24 cellular contexts compared by ENCODE assay signal in genomic region chr9:104899759-104900247, GRCh38. TPM values are rescaled to one million over a fixed set of nuclear protein-coding genes. Genes with fewer than 3 reads are reported as not detected.
DNase-seq lines count a peak whose midpoint lies in the region; ATAC-seq and TF ChIP-seq lines count a peak whose summit lies in the region.
"Had no signal": no experiment of that assay in that cellular context is flagged by ENCODE, and none has a peak within 500 bp of the region (broad histone marks: within the 10 kb centered on the region; RNA-seq: fewer than 3 reads in every experiment).

No MANE protein-coding gene starts in this region.

- H3K4me1 ChIP-seq in hepatocyte (ENCODE audit: insufficient read depth) = peaks cover 23% of the 10 kb centered on the region
- H3K4me1 ChIP-seq in mucosa of descending colon (ENCODE audit: low read depth) = peaks cover 3% of the 10 kb centered on the region

- no peak overlapping the region for H2AFZ ChIP-seq in hepatocyte

- no peaks in the 10 kb centered on the region for H3K9me3 ChIP-seq in hepatocyte (ENCODE audit: low read depth)
- H3K9me3 ChIP-seq in mucosa of descending colon = no peaks in the 10 kb centered on the region
- H3K9me3 ChIP-seq: MG63 had no signal

- no peaks in the 10 kb centered on the region for H3K9me2 ChIP-seq in hepatocyte (replicated peaks; ENCODE audit: insufficient read depth)

- H3K36me3 Mint-ChIP-seq in activated naive CD4-positive, alpha-beta T cell treated with anti-CD3 and anti-CD28 coated beads for 36 hours (ENCODE audit: low read depth) = peaks cover 19% of the 10 kb centered on the region
- no peaks in the 10 kb centered on the region for H3K36me3 Mint-ChIP-seq in activated naive CD4-positive, alpha-beta T cell treated with anti-CD3 and anti-CD28 coated beads, Interleukin-2, amount 10 ng/mL, durations not matched to agents 7 days and 5 days
- peaks cover 16% of the 10 kb centered on the region for H3K36me3 Mint-ChIP-seq in type B pancreatic cell
- H3K36me3 Mint-ChIP-seq: CD8-positive, alpha-beta memory T cell had no signal

- H3K4me3 Mint-ChIP-seq in activated naive CD4-positive, alpha-beta T cell treated with anti-CD3 and anti-CD28 coated beads for 36 hours = no peak overlapping the region
- no peak overlapping the region for H3K4me3 Mint-ChIP-seq in activated naive CD4-positive, alpha-beta T cell treated with anti-CD3 and anti-CD28 coated beads, Interleukin-2, amount 10 ng/mL, durations not matched to agents 7 days and 5 days
- no peak overlapping the region for H3K4me3 Mint-ChIP-seq in type B pancreatic cell
- H3K4me3 Mint-ChIP-seq: CD8-positive, alpha-beta memory T cell had no signal

- H3K27me3 Mint-ChIP-seq in activated naive CD4-positive, alpha-beta T cell treated with anti-CD3 and anti-CD28 coated beads for 36 hours (ENCODE audit: low read depth) = no peaks in the 10 kb centered on the region
- H3K27me3 Mint-ChIP-seq in activated naive CD4-positive, alpha-beta T cell treated with anti-CD3 and anti-CD28 coated beads, Interleukin-2, amount 10 ng/mL, durations not matched to agents 7 days and 5 days = peaks cover 4% of the 10 kb centered on the region
- no peaks in the 10 kb centered on the region for H3K27me3 Mint-ChIP-seq in type B pancreatic cell

- H3K4me2 ChIP-seq in hepatocyte = peak overlapping the region; percentile 48

- H3K36me3 ChIP-seq in hepatocyte (replicated peaks; ENCODE audit: insufficient read depth, low read depth) = no peaks in the 10 kb centered on the region
- H3K36me3 ChIP-seq in mucosa of descending colon (ENCODE audit: low read depth) = no peaks in the 10 kb centered on the region
- H3K36me3 ChIP-seq: MG63 had no signal

- no peak for DNase-seq in activated naive CD4-positive, alpha-beta T cell treated with anti-CD3 and anti-CD28 coated beads for 36 hours
- DNase-seq in activated naive CD4-positive, alpha-beta T cell treated with anti-CD3 and anti-CD28 coated beads, Interleukin-2, amount 10 ng/mL, durations not matched to agents 7 days and 5 days = no peak
- DNase-seq in hepatocyte (ENCODE audit: low spot score) = peak; percentile 51
- DNase-seq in mucosa of descending colon = no peak
- no peak for DNase-seq in type B pancreatic cell (ENCODE audit: extremely low spot score, unreplicated experiment)
- no peak for DNase-seq in NCI-H69 (lab: John Stamatoyannopoulos, UW)
- no peak for DNase-seq in GM19240 (ENCODE audit: insufficient read length, low spot score)
- no peak for DNase-seq in NOMO-1 treated with DMSO at 0.1 percent for 48 hours (lab: John Stamatoyannopoulos, UW; ENCODE audit: unreplicated experiment)
- DNase-seq: CD8-positive, alpha-beta memory T cell; DMS53; GF-D8; H7; MG63; NCI-H1417 treated with DMSO at 0.1 percent for 48 hours; NCI-H187 treated with DMSO at 0.1 percent for 48 hours; NCI-H2227 treated with DMSO at 0.1 percent for 48 hours; NCI-H510A; NCI-H774; PC-3; SHP77 treated with DMSO at 0.1 percent for 48 hours had no signal

- peaks cover 11% of the 10 kb centered on the region for H3K4me1 Mint-ChIP-seq in activated naive CD4-positive, alpha-beta T cell treated with anti-CD3 and anti-CD28 coated beads for 36 hours (ENCODE audit: low read depth)
- H3K4me1 Mint-ChIP-seq in activated naive CD4-positive, alpha-beta T cell treated with anti-CD3 and anti-CD28 coated beads, Interleukin-2, amount 10 ng/mL, durations not matched to agents 7 days and 5 days = no peaks in the 10 kb centered on the region
- H3K4me1 Mint-ChIP-seq in type B pancreatic cell (ENCODE audit: unreplicated experiment) = no peaks in the 10 kb centered on the region
- H3K4me1 Mint-ChIP-seq: CD8-positive, alpha-beta memory T cell had no signal

- TF ChIP-seq CTCF in hepatocyte (IDR thresholded peaks at IDR 0.05; ENCODE audit: poor library complexity) (no peak), mucosa of descending colon (IDR thresholded peaks at IDR 0.05) (no peak), type B pancreatic cell (conservative IDR thresholded peaks at IDR 0.05) (no peak)

- CTCF ChIA-PET in activated naive CD4-positive, alpha-beta T cell treated with anti-CD3 and anti-CD28 coated beads for 36 hours (lab: Charles Lee) = interaction anchor here (1.3 kb wide), 1 partner anchor 99 kb away, joined by 3 read pairs; no protein-coding TSS in a partner anchor
- CTCF ChIA-PET in activated naive CD4-positive, alpha-beta T cell treated with anti-CD3 and anti-CD28 coated beads, Interleukin-2, amount 10 ng/mL, durations not matched to agents 7 days and 5 days (lab: Charles Lee) = no interaction called here

- no peaks in the 10 kb centered on the region for H3K27me3 ChIP-seq in hepatocyte
- H3K27me3 ChIP-seq: MG63 had no signal

- peaks cover 60% of the 10 kb centered on the region for H4K20me1 ChIP-seq in hepatocyte (ENCODE audit: insufficient read depth, poor library complexity, severe bottlenecking)

- peaks cover 94% of the 10 kb centered on the region for H3K79me2 ChIP-seq in hepatocyte

- H3K27ac Mint-ChIP-seq in activated naive CD4-positive, alpha-beta T cell treated with anti-CD3 and anti-CD28 coated beads for 36 hours = peak overlapping the region; percentile 11
- H3K27ac Mint-ChIP-seq in activated naive CD4-positive, alpha-beta T cell treated with anti-CD3 and anti-CD28 coated beads, Interleukin-2, amount 10 ng/mL, durations not matched to agents 7 days and 5 days = no peak overlapping the region
- peak overlapping the region; percentile 48 for H3K27ac Mint-ChIP-seq in type B pancreatic cell

- peak overlapping the region; percentile 67 for H3K27ac ChIP-seq in hepatocyte
- H3K27ac ChIP-seq: 22Rv1, C4-2B, SK-N-MC had no signal

- 76% methylated on average over 4 of the region's 4 CpGs for WGBS in hepatocyte (ENCODE audit: low lambda C conversion rate, missing lambda C conversion rate)

- no peaks in the 10 kb centered on the region for H3K9me3 Mint-ChIP-seq in activated naive CD4-positive, alpha-beta T cell treated with anti-CD3 and anti-CD28 coated beads for 36 hours
- no peaks in the 10 kb centered on the region for H3K9me3 Mint-ChIP-seq in activated naive CD4-positive, alpha-beta T cell treated with anti-CD3 and anti-CD28 coated beads, Interleukin-2, amount 10 ng/mL, durations not matched to agents 7 days and 5 days
- no peaks in the 10 kb centered on the region for H3K9me3 Mint-ChIP-seq in type B pancreatic cell
- H3K9me3 Mint-ChIP-seq: CD8-positive, alpha-beta memory T cell had no signal

- intact Hi-C loops in activated naive CD4-positive, alpha-beta T cell treated with anti-CD3 and anti-CD28 coated beads for 36 hours (cut with micrococcal nuclease) = no loop called here
- intact Hi-C loops in mucosa of descending colon (cut with DNase I, micrococcal nuclease) = no loop called here

- H3K4me3 ChIP-seq in hepatocyte = no peak overlapping the region
- H3K4me3 ChIP-seq in mucosa of descending colon = no peak overlapping the region
- H3K4me3 ChIP-seq: K562, MG63, SK-N-MC had no signal

- peak; percentile 44 for ATAC-seq in mucosa of descending colon
- ATAC-seq: K562, PC-3 had no signal

RNA-seq across cellular contexts. Expression of gene ABCA1, which starts 28.2 kb away (rescaled TPM):
- 10 to 100 TPM; 31.3 to 31.5 TPM for total RNA-seq in activated naive CD4-positive, alpha-beta T cell treated with anti-CD3 and anti-CD28 coated beads for 36 hours
- total RNA-seq in hepatocyte = 76.1 and 87.4 TPM in 2 replicates
- 11.9 and 14.5 TPM in 2 replicates for polyA plus RNA-seq in hepatocyte
- 100 to 1,000 TPM in 1 of 3 donors, 10 to 100 TPM in 2; 26.6 to 111 (median 36.8) TPM for total RNA-seq in mucosa of descending colon
- 16.2 and 20.8 TPM in 2 replicates for total RNA-seq in type B pancreatic cell (ENCODE audit: low replicate concordance)
- polyA plus RNA-seq: CD8-positive, alpha-beta memory T cell had no signal
